Comparison of ENCODE assay signal across 8 cellular contexts in the genomic region with DNA sequence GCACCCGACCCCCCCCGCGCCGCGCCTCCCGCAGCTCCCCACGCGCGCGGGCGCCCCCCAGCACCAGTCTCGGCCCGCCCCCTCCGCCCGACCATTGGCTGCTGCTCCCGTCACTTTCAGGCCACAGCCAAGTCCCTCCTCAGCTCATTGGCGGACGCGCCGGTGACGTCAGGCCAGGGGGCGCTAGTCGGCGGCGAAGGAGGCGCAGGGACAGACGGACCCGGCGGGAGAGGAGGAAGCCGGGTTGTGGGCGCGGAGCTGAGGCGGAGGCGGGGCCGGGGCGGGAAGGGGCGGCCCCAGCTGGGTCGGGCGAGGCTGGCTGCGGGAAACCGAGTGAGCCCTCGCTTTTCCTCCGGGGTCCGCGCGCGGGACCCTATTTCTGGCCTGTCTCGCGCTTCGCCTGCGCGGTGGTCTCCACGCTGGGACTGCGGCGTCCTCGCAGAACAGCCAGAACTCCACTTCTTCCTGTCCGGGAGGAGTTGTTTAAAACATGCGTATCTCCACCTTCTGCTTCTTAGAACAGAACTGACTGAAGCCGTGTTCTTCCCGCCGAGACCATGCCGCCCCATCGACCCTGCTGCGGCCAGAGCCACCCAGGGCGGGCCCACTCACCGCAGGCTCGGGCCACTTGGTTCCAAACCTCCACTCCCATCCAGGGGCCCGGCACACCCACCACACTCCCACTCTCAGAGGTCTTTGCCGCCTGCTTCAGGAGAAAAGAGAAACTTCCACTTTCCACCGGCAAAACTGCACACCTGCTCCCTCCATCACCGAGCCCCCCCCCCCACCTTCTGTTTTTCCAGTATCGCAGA. TPM values are rescaled to one million over a fixed set of nuclear protein-coding genes. Genes with fewer than 3 reads are reported as not detected.
DNase-seq lines count a peak whose midpoint lies in the region; ATAC-seq and TF ChIP-seq lines count a peak whose summit lies in the region.

No MANE protein-coding gene starts in this region.

- ATAC-seq in GM19455 (IDR thresholded peaks at IDR 0.05; ENCODE audit: unreplicated experiment), result peak; percentile 97
- ATAC-seq in activated CD8-positive, alpha-beta T cell treated with anti-CD3 and anti-CD28 coated beads for 36 hours, result peak; percentile 95
- peak; percentile 98 to 99 for ATAC-seq in lower lobe of right lung

- no peak for TF ChIP-seq CTCF in activated CD8-positive, alpha-beta T cell treated with anti-CD3 and anti-CD28 coated beads for 36 hours (IDR thresholded peaks at IDR 0.05)
- peak; percentile 43 for TF ChIP-seq CTCF in lower lobe of right lung (IDR thresholded peaks at IDR 0.05)

- H3K27ac Mint-ChIP-seq in activated CD8-positive, alpha-beta T cell treated with anti-CD3 and anti-CD28 coated beads for 36 hours, result peak overlapping the region; percentile 82

- POLR2A ChIA-PET in activated CD8-positive, alpha-beta T cell treated with anti-CD3 and anti-CD28 coated beads for 36 hours (lab: Charles Lee), result interaction anchor here (0.7 to 1.3 kb wide), 4 partner anchors 11 to 817 kb away, joined by 3 to 4 read pairs (median 4); no protein-coding TSS in a partner anchor

- peaks cover 5% of the 10 kb centered on the region for H3K36me3 ChIP-seq in lower lobe of right lung

- H3K27ac ChIP-seq in lower lobe of right lung, result peak overlapping the region; percentile 85

- H3K27me3 Mint-ChIP-seq in activated CD8-positive, alpha-beta T cell treated with anti-CD3 and anti-CD28 coated beads for 36 hours, result peaks cover 6% of the 10 kb centered on the region

- CTCF ChIA-PET in activated CD8-positive, alpha-beta T cell treated with anti-CD3 and anti-CD28 coated beads for 36 hours (lab: Charles Lee), result interaction anchor here (0.9 to 1.6 kb wide), 5 partner anchors 11 to 103 kb away, joined by 3 to 7 read pairs (median 6); partner anchors contain the start of gene GGACT

- H3K4me1 Mint-ChIP-seq in activated CD8-positive, alpha-beta T cell treated with anti-CD3 and anti-CD28 coated beads for 36 hours (ENCODE audit: low read depth), result peaks cover 25% of the 10 kb centered on the region

- H3K27me3 ChIP-seq in lower lobe of right lung (ENCODE audit: low read depth), result no peaks in the 10 kb centered on the region

- DNase-seq in CMK (ENCODE audit: low read depth) (peak; percentile 96), HK-2 (ENCODE audit: unreplicated experiment) (peak; percentile 98), NCI-H82 (lab: John Stamatoyannopoulos, UW) (peak; percentile 100), ecto neural progenitor cell (ENCODE audit: low spot score) (peak; percentile 100), lower lobe of right lung (peak; percentile 99)
- peak; percentile 99 for DNase-seq in activated CD8-positive, alpha-beta T cell treated with anti-CD3 and anti-CD28 coated beads for 36 hours
- DNase-seq in stimulated activated CD4-positive, alpha-beta T cell treated with anti-CD3 and anti-CD28 coated beads, TNF-alpha, amount 100 ng/mL, for 1 hour (ENCODE audit: low read depth in 3 of 3, low spot score in 1 of 3), result peak; percentile 98 to 100 (median 99)

- peaks cover 17% of the 10 kb centered on the region for H3K4me1 ChIP-seq in lower lobe of right lung

- no peaks in the 10 kb centered on the region for H3K9me3 ChIP-seq in lower lobe of right lung

- peak overlapping the region; percentile 94 for H3K4me3 ChIP-seq in lower lobe of right lung

- intact Hi-C loops in activated CD8-positive, alpha-beta T cell treated with anti-CD3 and anti-CD28 coated beads for 36 hours (cut with micrococcal nuclease), result loop anchor here (5.0 kb wide), 1 partner anchor 88 kb away; the partner anchor contains the start of gene GGACT
- intact Hi-C loops in lower lobe of right lung (cut with DNase I), result no loop called here

- peak overlapping the region; percentile 82 for H3K4me3 Mint-ChIP-seq in activated CD8-positive, alpha-beta T cell treated with anti-CD3 and anti-CD28 coated beads for 36 hours

- no peaks in the 10 kb centered on the region for H3K36me3 Mint-ChIP-seq in activated CD8-positive, alpha-beta T cell treated with anti-CD3 and anti-CD28 coated beads for 36 hours (ENCODE audit: low read depth)

- no peaks in the 10 kb centered on the region for H3K9me3 Mint-ChIP-seq in activated CD8-positive, alpha-beta T cell treated with anti-CD3 and anti-CD28 coated beads for 36 hours

RNA-seq across cellular contexts. Expression of gene TMTC4, which starts 0.5 kb away (rescaled TPM):
- 10 to 100 TPM; 13.3 to 16.1 TPM for total RNA-seq in activated CD8-positive, alpha-beta T cell treated with anti-CD3 and anti-CD28 coated beads for 36 hours
- total RNA-seq in lower lobe of right lung, result 10.9 TPM

Comparison
In these comparisons a context has a peak if more than half of its experiments do, and no peak if none do; other contexts are left out.
1. Peak in every context shown above with its lines: DNase-seq, ATAC-seq, H3K4me3 ChIP-seq and H3K27ac ChIP-seq.